ENCODE assay signal across 7 cellular contexts in genomic region chr2:169304689-169305088, GRCh38. TPM values are rescaled to one million over a fixed set of nuclear protein-coding genes. Genes with fewer than 3 reads are reported as not detected.
"Had no signal": no experiment of that assay in that cellular context is flagged by ENCODE, and none has a peak within 500 bp of the region (broad histone marks: within the 10 kb centered on the region; RNA-seq: fewer than 3 reads in every experiment).

No MANE protein-coding gene starts in this region.

RNA-seq across cellular contexts. Expression of gene LRP2, which starts 57.6 kb away (rescaled TPM):
- total RNA-seq: PC-3, PC-9, Peyer's patch, Right ventricle myocardium superior, RPMI7951, SJCRH30 had no signal
- polyA plus RNA-seq: SK-N-SH had no signal
